In genomic region chr2:1742680-1743395, GRCh38 we compare ENCODE assay signal across 1 cellular context.
A peak's percentile ranks its signal among the peaks of the same experiment; 100 is the strongest.
TF ChIP-seq lines count a peak whose summit lies in the region.

No MANE protein-coding gene starts in this region.

TF ChIP-seq in SK-N-SH, 30 proteins besides CTCF, POLR2A, EP300 and RAD21 (continued from another document):
- TF ChIP-seq REST (IDR thresholded peaks at IDR 0.05; ENCODE audit: low read depth, low read length) (peak; percentile 9; the same call in 1 of the 2 replicates), MEF2A (IDR thresholded peaks at IDR 0.05; ENCODE audit: borderline replicate concordance, low read depth) (peak; percentile 83; the same call in 1 of the 2 replicates), MAX (IDR thresholded peaks at IDR 0.05; ENCODE audit: low read depth) (peak; percentile 81), CHD2 (IDR thresholded peaks at IDR 0.05; ENCODE audit: low read length, partially characterized antibody) (no peak), SMC3 (IDR thresholded peaks at IDR 0.05; ENCODE audit: low read depth, low read length) (peak; percentile 76), EZH2phosphoT487 (IDR thresholded peaks at IDR 0.05; ENCODE audit: borderline replicate concordance, low read depth) (no peak)
